In the genomic region with DNA sequence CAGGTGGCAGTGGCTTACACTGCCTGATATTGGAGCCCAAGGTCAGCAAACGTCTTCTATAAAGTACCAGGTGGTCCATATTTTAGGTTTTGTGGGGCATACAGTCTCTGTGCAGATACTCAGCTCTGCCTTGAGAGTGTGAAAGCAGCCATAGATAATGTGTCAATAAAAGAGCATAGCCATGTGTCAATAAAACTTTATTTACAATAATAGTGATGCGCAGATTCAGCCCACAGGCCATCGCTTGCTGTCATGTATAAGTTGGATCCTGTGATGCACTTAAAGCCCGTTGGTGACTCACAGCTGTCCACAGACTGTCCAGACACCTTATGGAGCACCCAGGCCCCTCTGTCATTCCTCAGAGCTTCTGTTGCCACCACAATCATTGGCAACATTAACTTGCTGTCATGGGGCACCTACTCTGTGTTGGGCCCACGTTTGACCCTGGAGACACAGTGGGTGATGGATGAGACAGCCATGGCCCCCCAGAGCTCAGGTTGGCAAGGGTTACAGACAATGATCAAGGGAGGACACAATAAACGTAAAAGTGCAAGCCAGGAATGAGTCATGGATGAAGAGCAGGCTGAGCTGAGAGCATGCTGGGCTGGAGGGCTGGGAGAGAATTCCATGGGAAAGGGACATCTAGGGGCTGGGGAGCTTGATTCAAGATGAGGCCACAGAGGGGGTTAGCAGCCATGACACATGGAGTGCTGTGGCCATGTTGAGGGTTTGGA, we compare ENCODE assay signal across 21 cellular contexts.
DNase-seq lines count a peak whose midpoint lies in the region; ATAC-seq, FAIRE-seq and TF ChIP-seq lines count a peak whose summit lies in the region.
"Had no signal": no experiment of that assay in that cellular context is flagged by ENCODE, and none has a peak within 500 bp of the region (broad histone marks: within the 10 kb centered on the region; RNA-seq: fewer than 3 reads in every experiment).

No MANE protein-coding gene starts in this region.

- peak; percentile 76 for FAIRE-seq in HTR-8/SVneo (lab: Jason Lieb, UNC)
- FAIRE-seq: D721Med, H1 had no signal

- no peaks in the 10 kb centered on the region for H3K9me3 ChIP-seq in right atrium auricular region
- no peaks in the 10 kb centered on the region for H3K9me3 ChIP-seq in naive thymus-derived CD4-positive, alpha-beta T cell (ENCODE audit: control insufficient read depth in 2 of 3, low read length in 3 of 3)
- H3K9me3 ChIP-seq: MG63 had no signal

- peaks cover 3% of the 10 kb centered on the region for H3K27me3 Mint-ChIP-seq in neural crest cell (ENCODE audit: low read depth)
- peaks cover 0 to 30% of the 10 kb centered on the region in 2 donors for H3K27me3 Mint-ChIP-seq in stimulated activated naive B cell treated with anti-CD40 and anti-IgM and Interleukin-4, amounts not matched to agents 10 μg/mL and 1 μg/mL and 100 μg/mL, for 72 hours
- peaks cover 0 to 14% (median 8%) of the 10 kb centered on the region in 5 donors for H3K27me3 Mint-ChIP-seq in naive thymus-derived CD4-positive, alpha-beta T cell

- POLR2A ChIA-PET in naive thymus-derived CD4-positive, alpha-beta T cell (lab: Charles Lee) = no interaction called here

- H3K27me3 ChIP-seq in right atrium auricular region = no peaks in the 10 kb centered on the region
- H3K27me3 ChIP-seq in naive thymus-derived CD4-positive, alpha-beta T cell (ENCODE audit: control insufficient read depth in 2 of 2, insufficient read depth in 2 of 2, low read length in 2 of 2) = no peaks in the 10 kb centered on the region

- H3K27ac Mint-ChIP-seq in neural crest cell (ENCODE audit: unreplicated experiment) = peak overlapping the region; percentile 43
- H3K27ac Mint-ChIP-seq in stimulated activated naive B cell treated with anti-CD40 and anti-IgM and Interleukin-4, amounts not matched to agents 10 μg/mL and 1 μg/mL and 100 μg/mL, for 72 hours = peak overlapping the region; percentile 20
- H3K27ac Mint-ChIP-seq in naive thymus-derived CD4-positive, alpha-beta T cell = no peak overlapping the region

- H3K4me1 Mint-ChIP-seq in neural crest cell = peaks cover 6% of the 10 kb centered on the region
- peaks cover 3 to 4% of the 10 kb centered on the region in 2 donors for H3K4me1 Mint-ChIP-seq in stimulated activated naive B cell treated with anti-CD40 and anti-IgM and Interleukin-4, amounts not matched to agents 10 μg/mL and 1 μg/mL and 100 μg/mL, for 72 hours
- peaks cover 0 to 4% (median 0%) of the 10 kb centered on the region in 7 donors for H3K4me1 Mint-ChIP-seq in naive thymus-derived CD4-positive, alpha-beta T cell

- no peak overlapping the region for H3K4me3 Mint-ChIP-seq in neural crest cell
- no peak overlapping the region for H3K4me3 Mint-ChIP-seq in stimulated activated naive B cell treated with anti-CD40 and anti-IgM and Interleukin-4, amounts not matched to agents 10 μg/mL and 1 μg/mL and 100 μg/mL, for 72 hours
- H3K4me3 Mint-ChIP-seq in naive thymus-derived CD4-positive, alpha-beta T cell = no peak overlapping the region

- H3K9me3 Mint-ChIP-seq in neural crest cell = peaks cover 19% of the 10 kb centered on the region
- H3K9me3 Mint-ChIP-seq in stimulated activated naive B cell treated with anti-CD40 and anti-IgM and Interleukin-4, amounts not matched to agents 10 μg/mL and 1 μg/mL and 100 μg/mL, for 72 hours = peaks cover 14 to 17% of the 10 kb centered on the region in 2 donors
- peaks cover 0 to 16% (median 2%) of the 10 kb centered on the region in 11 donors for H3K9me3 Mint-ChIP-seq in naive thymus-derived CD4-positive, alpha-beta T cell

- no peaks in the 10 kb centered on the region for H3K4me1 ChIP-seq in right atrium auricular region
- no peaks in the 10 kb centered on the region for H3K4me1 ChIP-seq in naive thymus-derived CD4-positive, alpha-beta T cell (ENCODE audit: control insufficient read depth in 2 of 2, insufficient read depth in 2 of 2, low read length in 2 of 2)

- DNase-seq in Right ventricle myocardium inferior (ENCODE audit: missing footprints) (peak; percentile 21), right atrium auricular region (ENCODE audit: low spot score) (no peak), HTR-8/SVneo (ENCODE audit: insufficient read length, low spot score) (no peak), neural crest cell (ENCODE audit: low read depth, low spot score) (no peak), HCEC 1CT (no peak)
- no peak for DNase-seq in stimulated activated naive B cell treated with anti-CD40 and anti-IgM and Interleukin-4, amounts not matched to agents 10 μg/mL and 1 μg/mL and 100 μg/mL, for 72 hours
- no peak for DNase-seq in naive thymus-derived CD4-positive, alpha-beta T cell
- DNase-seq: ACHN, KBM-7, MG63, NCI-H2029, NCI-H446 treated with DMSO at 0.1 percent for 48 hours, NCI-H526, NCI-H82, PC-9, SHP77 had no signal

- H3K4me3 ChIP-seq in right atrium auricular region = no peak overlapping the region
- H3K4me3 ChIP-seq in naive thymus-derived CD4-positive, alpha-beta T cell (ENCODE audit: low read length) = no peak overlapping the region
- H3K4me3 ChIP-seq: MG63, PC-9 had no signal

- no peak for ATAC-seq in Right ventricle myocardium inferior
- no peak for ATAC-seq in stimulated activated naive B cell treated with anti-CD40 and anti-IgM and Interleukin-4, amounts not matched to agents 10 μg/mL and 1 μg/mL and 100 μg/mL, for 72 hours (replicated peaks)
- no peak for ATAC-seq in naive thymus-derived CD4-positive, alpha-beta T cell
- ATAC-seq: HCT116 had no signal

- H3K36me3 Mint-ChIP-seq in neural crest cell (ENCODE audit: low read depth) = peaks cover 7% of the 10 kb centered on the region
- H3K36me3 Mint-ChIP-seq in stimulated activated naive B cell treated with anti-CD40 and anti-IgM and Interleukin-4, amounts not matched to agents 10 μg/mL and 1 μg/mL and 100 μg/mL, for 72 hours = no peaks in the 10 kb centered on the region
- H3K36me3 Mint-ChIP-seq in naive thymus-derived CD4-positive, alpha-beta T cell = peaks cover 0 to 3% (median 0%) of the 10 kb centered on the region in 5 donors

- CTCF ChIA-PET in naive thymus-derived CD4-positive, alpha-beta T cell (lab: Charles Lee) = no interaction called here

- no peaks in the 10 kb centered on the region for H3K36me3 ChIP-seq in right atrium auricular region
- H3K36me3 ChIP-seq in naive thymus-derived CD4-positive, alpha-beta T cell (ENCODE audit: control insufficient read depth in 2 of 3, insufficient read depth in 3 of 3, low read length in 3 of 3) = no peaks in the 10 kb centered on the region
- H3K36me3 ChIP-seq: MG63 had no signal

- intact Hi-C loops in Right ventricle myocardium inferior (cut with DNase I) = loop anchor here (10.0 kb wide), 1 partner anchor 1837 kb away; no protein-coding TSS in a partner anchor
- intact Hi-C loops in naive thymus-derived CD4-positive, alpha-beta T cell (cut with micrococcal nuclease) = no loop called here

- no peak overlapping the region for H3K27ac ChIP-seq in right atrium auricular region
- no peak overlapping the region for H3K27ac ChIP-seq in naive thymus-derived CD4-positive, alpha-beta T cell (ENCODE audit: low read depth, low read length)
- H3K27ac ChIP-seq: 22Rv1, HL-60, PC-9 had no signal

- TF ChIP-seq CTCF in right atrium auricular region (IDR thresholded peaks at IDR 0.05) (no peak), neural crest cell (conservative IDR thresholded peaks at IDR 0.05) (no peak)

Comparison
In these comparisons a context has a peak if more than half of its experiments do, and no peak if none do; other contexts are left out.
1. H3K27ac Mint-ChIP-seq: peak in neural crest cell (single experiment) and stimulated activated naive B cell treated with anti-CD40 and anti-IgM and Interleukin-4, amounts not matched to agents 10 μg/mL and 1 μg/mL and 100 μg/mL, for 72 hours (single experiment); none in naive thymus-derived CD4-positive, alpha-beta T cell (0 of 9).